ENCODE assay signal across 17 cellular contexts in genomic region chr5:95895771-95896170, GRCh38.
DNase-seq lines count a peak whose midpoint lies in the region; ATAC-seq and TF ChIP-seq lines count a peak whose summit lies in the region.
"Had no signal": no experiment of that assay in that cellular context is flagged by ENCODE, and none has a peak within 500 bp of the region (broad histone marks: within the 10 kb centered on the region; RNA-seq: fewer than 3 reads in every experiment).

No MANE protein-coding gene starts in this region.

- H3K36me3 Mint-ChIP-seq in H9 (ENCODE audit: insufficient read depth in 1 of 3, low read depth in 3 of 3), result peaks cover 0 to 21% (median 10%) of the 10 kb centered on the region in 3 experiments; a peak in 4 of 7 replicates
- H3K36me3 Mint-ChIP-seq in activated naive CD4-positive, alpha-beta T cell treated with anti-CD3 and anti-CD28 coated beads, Interleukin-2, amount 50 U/mL, for 72 hours, result peaks cover 26 to 47% of the 10 kb centered on the region in 2 donors

- no peaks in the 10 kb centered on the region for H3K27me3 ChIP-seq in H9 (ENCODE audit: insufficient read depth, low read length)
- H3K27me3 ChIP-seq in trophoblast cell (ENCODE audit: insufficient read depth, low read length), result no peaks in the 10 kb centered on the region

- H4K20me1 ChIP-seq in H9 (ENCODE audit: control insufficient read depth, insufficient read depth, insufficient read length), result no peaks in the 10 kb centered on the region

- H3K79me1 ChIP-seq in H9 (ENCODE audit: insufficient read depth, low read depth, low read length, poor library complexity, severe bottlenecking) (no peaks in the 10 kb centered on the region), trophoblast cell (ENCODE audit: low read length) (no peaks in the 10 kb centered on the region)

- no peak overlapping the region for H3K4me2 ChIP-seq in H9 (ENCODE audit: insufficient read depth, insufficient read length, low read length)
- H3K4me2 ChIP-seq in trophoblast cell (ENCODE audit: low read length), result no peak overlapping the region

- peaks cover 2% of the 10 kb centered on the region for H3K4me1 ChIP-seq in H9 (ENCODE audit: insufficient read depth, low read length)
- no peaks in the 10 kb centered on the region for H3K4me1 ChIP-seq in trophoblast cell (ENCODE audit: control insufficient read depth in 1 of 2, insufficient read depth in 2 of 2, low read length in 2 of 2)
- H3K4me1 ChIP-seq: prostate gland had no signal

- H3K27me3 Mint-ChIP-seq in H9 (ENCODE audit: low read depth), result no peaks in the 10 kb centered on the region; the same call in 1 of the 2 replicates
- H3K27me3 Mint-ChIP-seq: activated B cell treated with CpG ODN at 0.5 μM for 24 hours; activated CD8-positive, alpha-beta memory T cell treated with anti-CD3 and anti-CD28 coated beads, Interleukin-2, amount 10 ng/mL, durations not matched to agents 7 days and 5 days; effector memory CD8-positive, alpha-beta T cell; stimulated activated naive CD8-positive, alpha-beta T cell treated with anti-CD3 and anti-CD28 coated beads, Interleukin-15, amount 100 ng/mL, for 72 hours had no signal

- H3K14ac ChIP-seq in H9 (ENCODE audit: insufficient read depth, low read length), result no peak overlapping the region
- H3K14ac ChIP-seq in trophoblast cell (ENCODE audit: low read length), result no peak overlapping the region

- H2AK5ac ChIP-seq in H9 (ENCODE audit: insufficient read length, low read length), result no peak overlapping the region
- no peak overlapping the region for H2AK5ac ChIP-seq in trophoblast cell (ENCODE audit: low read length)

- no peak overlapping the region for H4K91ac ChIP-seq in H9 (ENCODE audit: insufficient read length, low read depth, low read length)
- H4K91ac ChIP-seq in trophoblast cell (ENCODE audit: low read depth, low read length), result no peak overlapping the region

- H2BK12ac ChIP-seq in H9 (ENCODE audit: insufficient read length, low read depth, low read length), result no peak overlapping the region
- no peak overlapping the region for H2BK12ac ChIP-seq in trophoblast cell (ENCODE audit: low read length)

- peaks cover 35 to 37% of the 10 kb centered on the region in 2 experiments for H3K4me1 Mint-ChIP-seq in H9
- H3K4me1 Mint-ChIP-seq: activated B cell treated with CpG ODN at 0.5 μM for 24 hours; activated CD8-positive, alpha-beta memory T cell treated with anti-CD3 and anti-CD28 coated beads, Interleukin-2, amount 10 ng/mL, durations not matched to agents 7 days and 5 days; stimulated activated naive CD8-positive, alpha-beta T cell treated with anti-CD3 and anti-CD28 coated beads, Interleukin-15, amount 100 ng/mL, for 72 hours had no signal

- H2BK5ac ChIP-seq in H9 (ENCODE audit: insufficient read length, low read length) (no peak overlapping the region), trophoblast cell (ENCODE audit: low read depth, low read length, poor library complexity) (no peak overlapping the region)

- intact Hi-C loops in head of caudate nucleus (cut with DNase I), result no loop called here

- H2AFZ ChIP-seq in H9 (ENCODE audit: low read length) (no peak overlapping the region), trophoblast cell (ENCODE audit: insufficient read depth, low read length, poor library complexity) (no peak overlapping the region)

- H3K18ac ChIP-seq in H9 (ENCODE audit: insufficient read length, low read depth, low read length), result no peak overlapping the region
- H3K18ac ChIP-seq in trophoblast cell (ENCODE audit: low read length), result no peak overlapping the region

- H3K27ac Mint-ChIP-seq in H9, result peak overlapping the region in 2 of 3 experiments; percentile 85 to 91; a peak in 5 of 7 replicates
- no peak overlapping the region for H3K27ac Mint-ChIP-seq in activated naive CD4-positive, alpha-beta T cell treated with anti-CD3 and anti-CD28 coated beads, Interleukin-2, amount 50 U/mL, for 72 hours
- H3K27ac Mint-ChIP-seq: activated B cell treated with CpG ODN at 0.5 μM for 24 hours; activated CD8-positive, alpha-beta memory T cell treated with anti-CD3 and anti-CD28 coated beads, Interleukin-2, amount 10 ng/mL, durations not matched to agents 7 days and 5 days; effector memory CD8-positive, alpha-beta T cell; stimulated activated naive CD8-positive, alpha-beta T cell treated with anti-CD3 and anti-CD28 coated beads, Interleukin-15, amount 100 ng/mL, for 72 hours had no signal

- no peak overlapping the region for H3K27ac ChIP-seq in H9 (ENCODE audit: insufficient read length, low read depth, low read length)
- H3K27ac ChIP-seq in angular gyrus (ENCODE audit: low read depth, low read length), result peak overlapping the region; percentile 78
- no peak overlapping the region for H3K27ac ChIP-seq in trophoblast cell (ENCODE audit: low read depth, low read length)
- H3K27ac ChIP-seq: prostate gland, RWPE1 had no signal

- ATAC-seq in activated naive CD4-positive, alpha-beta T cell treated with anti-CD3 and anti-CD28 coated beads, Interleukin-2, amount 50 U/mL, for 72 hours, result no peak
- ATAC-seq: activated CD8-positive, alpha-beta memory T cell treated with anti-CD3 and anti-CD28 coated beads, Interleukin-2, amount 10 ng/mL, durations not matched to agents 7 days and 5 days; effector memory CD8-positive, alpha-beta T cell; stimulated activated naive CD8-positive, alpha-beta T cell treated with anti-CD3 and anti-CD28 coated beads, Interleukin-15, amount 100 ng/mL, for 72 hours had no signal

- DNase-seq in H9 (peak; percentile 42), head of caudate nucleus (peak in 39 of 42 donors; percentile 22 to 84 (median 60)), trophoblast cell (peak in 1 of 2 donors; percentile 71), erythroblast (lab: John Stamatoyannopoulos, UW) (no peak), DMS53 treated with DMSO at 0.1 percent for 48 hours (lab: John Stamatoyannopoulos, UW; ENCODE audit: unreplicated experiment) (no peak)
- no peak for DNase-seq in activated naive CD4-positive, alpha-beta T cell treated with anti-CD3 and anti-CD28 coated beads, Interleukin-2, amount 50 U/mL, for 72 hours (ENCODE audit: low spot score in 2 of 2)
- DNase-seq in activated effector memory CD4-positive, alpha-beta T cell treated with Interleukin-2 at 50 U/mL for 16 hours, result no peak
- DNase-seq: activated B cell treated with CpG ODN at 0.5 μM for 24 hours; activated CD8-positive, alpha-beta memory T cell treated with anti-CD3 and anti-CD28 coated beads, Interleukin-2, amount 10 ng/mL, durations not matched to agents 7 days and 5 days; activated naive CD4-positive, alpha-beta T cell; effector memory CD8-positive, alpha-beta T cell; NCI-H2171 treated with DMSO at 0.1 percent for 48 hours; stimulated activated naive CD8-positive, alpha-beta T cell treated with anti-CD3 and anti-CD28 coated beads, Interleukin-15, amount 100 ng/mL, for 72 hours; T-helper 1 cell had no signal

- H2BK20ac ChIP-seq in H9 (ENCODE audit: low read depth, low read length, poor library complexity, severe bottlenecking), result no peak overlapping the region

- H3K79me2 ChIP-seq in H9 (ENCODE audit: insufficient read depth, low read length) (no peaks in the 10 kb centered on the region), trophoblast cell (ENCODE audit: control insufficient read depth, insufficient read depth, low read length, poor library complexity) (no peaks in the 10 kb centered on the region)

- H3K4ac ChIP-seq in H9 (ENCODE audit: low read depth, low read length) (no peak overlapping the region), trophoblast cell (ENCODE audit: low read depth, low read length) (no peak overlapping the region)

- H3K23ac ChIP-seq in H9 (ENCODE audit: insufficient read length, low read depth, low read length) (no peak overlapping the region), trophoblast cell (ENCODE audit: low read length) (no peak overlapping the region)

- H3K36me3 ChIP-seq in trophoblast cell (ENCODE audit: control insufficient read depth in 1 of 2, insufficient read depth in 2 of 2, low read length in 2 of 2), result peaks cover 11 to 13% of the 10 kb centered on the region in 2 experiments
- H3K36me3 ChIP-seq: prostate gland had no signal

- WGBS in H9 (ENCODE audit: extremely low coverage, insufficient read length, low lambda C conversion rate), result no CpG with 5 or more reads among the region's 5 CpGs
- no CpG with 5 or more reads among the region's 5 CpGs for WGBS in trophoblast cell (ENCODE audit: extremely low coverage, insufficient coverage, insufficient read length)

- no peak for TF ChIP-seq CTCF in H9 (conservative IDR thresholded peaks at IDR 0.05)

- H4K5ac ChIP-seq in H9 (ENCODE audit: insufficient read length, low read depth, low read length), result no peak overlapping the region

- peak overlapping the region in 1 of 2 experiments; percentile 16; a peak in 3 of 5 replicates for H3K4me3 Mint-ChIP-seq in H9
- H3K4me3 Mint-ChIP-seq: activated B cell treated with CpG ODN at 0.5 μM for 24 hours; activated CD8-positive, alpha-beta memory T cell treated with anti-CD3 and anti-CD28 coated beads, Interleukin-2, amount 10 ng/mL, durations not matched to agents 7 days and 5 days; effector memory CD8-positive, alpha-beta T cell; stimulated activated naive CD8-positive, alpha-beta T cell treated with anti-CD3 and anti-CD28 coated beads, Interleukin-15, amount 100 ng/mL, for 72 hours had no signal

- no peaks in the 10 kb centered on the region for H3K9me3 Mint-ChIP-seq in H9
- no peaks in the 10 kb centered on the region for H3K9me3 Mint-ChIP-seq in activated naive CD4-positive, alpha-beta T cell treated with anti-CD3 and anti-CD28 coated beads, Interleukin-2, amount 50 U/mL, for 72 hours
- H3K9me3 Mint-ChIP-seq: activated B cell treated with CpG ODN at 0.5 μM for 24 hours; effector memory CD8-positive, alpha-beta T cell; stimulated activated naive CD8-positive, alpha-beta T cell treated with anti-CD3 and anti-CD28 coated beads, Interleukin-15, amount 100 ng/mL, for 72 hours had no signal

- TF ChIP-seq POLR2A in erythroblast (IDR thresholded peaks at IDR 0.05; ENCODE audit: low read length), result no peak

- H3K9ac ChIP-seq in H9 (ENCODE audit: extremely low read depth, insufficient read length, low read length), result no peak overlapping the region
- H3K9ac ChIP-seq in trophoblast cell (ENCODE audit: low read length), result peak overlapping the region; percentile 26

- H4K8ac ChIP-seq in H9 (replicated peaks; ENCODE audit: insufficient read length, low read depth, low read length), result no peak overlapping the region
- H4K8ac ChIP-seq in trophoblast cell (ENCODE audit: low read depth, low read length), result no peak overlapping the region

- H4K12ac ChIP-seq in trophoblast cell (ENCODE audit: low read depth, low read length), result no peak overlapping the region

- no peak overlapping the region for H3T11ph ChIP-seq in H9 (ENCODE audit: low read length)

- H3K23me2 ChIP-seq in H9 (ENCODE audit: insufficient read length, low read depth, low read length, poor library complexity, severe bottlenecking), result no peaks in the 10 kb centered on the region

- H2BK120ac ChIP-seq in H9 (ENCODE audit: low read depth, low read length, poor library complexity, severe bottlenecking), result no peak overlapping the region
- H2BK120ac ChIP-seq in trophoblast cell (ENCODE audit: insufficient read depth, low read length, poor library complexity), result no peak overlapping the region

- no peak overlapping the region for H3K4me3 ChIP-seq in trophoblast cell (ENCODE audit: low read depth, low read length)
- H3K4me3 ChIP-seq: prostate gland had no signal

- no peak overlapping the region for H2BK15ac ChIP-seq in H9 (ENCODE audit: low read depth, low read length)

- H3K56ac ChIP-seq in H9 (ENCODE audit: insufficient read length, low read depth, low read length), result no peak overlapping the region

- H3K9me3 ChIP-seq in H9 (ENCODE audit: control insufficient read depth, low read depth, low read length) (no peaks in the 10 kb centered on the region), trophoblast cell (ENCODE audit: insufficient read depth, low read depth, low read length) (no peaks in the 10 kb centered on the region)
- H3K9me3 ChIP-seq: prostate gland had no signal

Comparison
In these comparisons a context has a peak if more than half of its experiments do, and no peak if none do; other contexts are left out.
1. DNase-seq: peak in H9 (single experiment) and head of caudate nucleus (39 of 42); none in activated naive CD4-positive, alpha-beta T cell treated with anti-CD3 and anti-CD28 coated beads, Interleukin-2, amount 50 U/mL, for 72 hours (0 of 2), erythroblast (0 of 2), activated effector memory CD4-positive, alpha-beta T cell treated with Interleukin-2 at 50 U/mL for 16 hours (single experiment) and DMS53 treated with DMSO at 0.1 percent for 48 hours (single experiment).
2. H3K27ac Mint-ChIP-seq: peak in H9 (2 of 3); none in activated naive CD4-positive, alpha-beta T cell treated with anti-CD3 and anti-CD28 coated beads, Interleukin-2, amount 50 U/mL, for 72 hours (0 of 2).